8 cellular contexts compared by ENCODE assay signal in the genomic region with DNA sequence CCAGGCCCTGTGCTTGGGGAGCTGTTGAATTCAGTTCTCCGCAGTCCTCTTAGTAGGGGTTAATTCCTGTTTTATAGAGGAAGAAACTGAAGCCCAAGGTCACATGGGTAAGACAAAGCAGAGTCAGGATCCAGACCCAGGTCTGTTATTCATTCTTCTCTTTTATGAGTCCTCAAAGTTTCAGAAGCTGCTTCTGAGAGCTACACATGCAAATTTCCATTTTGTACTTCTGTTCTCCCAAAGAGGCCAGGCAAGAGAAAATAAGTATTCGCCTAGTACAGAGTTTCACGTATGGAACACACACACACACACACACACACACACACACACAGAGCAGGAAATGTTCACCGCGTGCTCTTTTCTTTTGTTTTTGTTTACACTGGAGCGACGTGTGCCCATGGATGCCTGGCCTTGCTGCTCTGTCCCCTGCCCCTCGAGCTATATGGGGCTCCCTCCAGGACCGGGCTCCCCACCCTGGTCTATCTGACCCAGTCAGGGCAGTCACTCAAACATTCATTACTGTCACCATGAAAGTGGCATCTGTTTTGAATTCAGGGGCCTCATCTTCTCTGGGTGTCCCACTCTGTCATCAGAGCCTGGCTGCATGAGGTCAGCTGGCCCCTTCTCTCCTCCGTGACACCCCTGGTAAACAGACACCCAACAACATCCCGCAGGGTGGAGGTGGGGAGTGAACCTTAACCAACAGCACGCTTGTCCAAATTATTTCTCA.
DNase-seq lines count a peak whose midpoint lies in the region; ATAC-seq and TF ChIP-seq lines count a peak whose summit lies in the region.

No MANE protein-coding gene starts in this region.

- no peak overlapping the region for H3K4me3 Mint-ChIP-seq in GM23338
- H3K4me3 Mint-ChIP-seq in activated CD8-positive, alpha-beta memory T cell treated with anti-CD3 and anti-CD28 coated beads, Interleukin-2, amount 10 ng/mL, durations not matched to agents 7 days and 5 days, result no peak overlapping the region
- no peak overlapping the region for H3K4me3 Mint-ChIP-seq in activated CD8-positive, alpha-beta T cell treated with anti-CD3 and anti-CD28 coated beads for 36 hours

- intact Hi-C loops in activated CD8-positive, alpha-beta T cell treated with anti-CD3 and anti-CD28 coated beads for 36 hours (cut with micrococcal nuclease), result no loop called here

- no peaks in the 10 kb centered on the region for H3K9me2 ChIP-seq in GM23338 (ENCODE audit: insufficient read depth)

- CTCF ChIA-PET in activated CD8-positive, alpha-beta memory T cell treated with anti-CD3 and anti-CD28 coated beads, Interleukin-2, amount 10 ng/mL, durations not matched to agents 7 days and 5 days (lab: Charles Lee), result no interaction called here
- CTCF ChIA-PET in activated CD8-positive, alpha-beta T cell treated with anti-CD3 and anti-CD28 coated beads for 36 hours (lab: Charles Lee), result no interaction called here

- H3K9me3 ChIP-seq in SJCRH30 (replicated peaks), result no peaks in the 10 kb centered on the region

- peaks cover 4% of the 10 kb centered on the region for H3K36me3 Mint-ChIP-seq in GM23338 (ENCODE audit: low read depth)
- H3K36me3 Mint-ChIP-seq in activated CD8-positive, alpha-beta memory T cell treated with anti-CD3 and anti-CD28 coated beads, Interleukin-2, amount 10 ng/mL, durations not matched to agents 7 days and 5 days, result no peaks in the 10 kb centered on the region
- no peaks in the 10 kb centered on the region for H3K36me3 Mint-ChIP-seq in activated CD8-positive, alpha-beta T cell treated with anti-CD3 and anti-CD28 coated beads for 36 hours (ENCODE audit: low read depth)

- no peaks in the 10 kb centered on the region for H3K36me3 ChIP-seq in GM23338 (ENCODE audit: insufficient read depth)
- no peaks in the 10 kb centered on the region for H3K36me3 ChIP-seq in SJCRH30

- H3K4me3 ChIP-seq in GM23338 (no peak overlapping the region), SJCRH30 (no peak overlapping the region)

- POLR2A ChIA-PET in activated CD8-positive, alpha-beta T cell treated with anti-CD3 and anti-CD28 coated beads for 36 hours (lab: Charles Lee), result no interaction called here

- peaks cover 16% of the 10 kb centered on the region for H3K27me3 Mint-ChIP-seq in GM23338 (ENCODE audit: insufficient read depth, low read depth, poor library complexity)
- H3K27me3 Mint-ChIP-seq in activated CD8-positive, alpha-beta memory T cell treated with anti-CD3 and anti-CD28 coated beads, Interleukin-2, amount 10 ng/mL, durations not matched to agents 7 days and 5 days, result no peaks in the 10 kb centered on the region
- peaks cover 3% of the 10 kb centered on the region for H3K27me3 Mint-ChIP-seq in activated CD8-positive, alpha-beta T cell treated with anti-CD3 and anti-CD28 coated beads for 36 hours

- no peaks in the 10 kb centered on the region for H3K9me3 Mint-ChIP-seq in GM23338
- H3K9me3 Mint-ChIP-seq in activated CD8-positive, alpha-beta memory T cell treated with anti-CD3 and anti-CD28 coated beads, Interleukin-2, amount 10 ng/mL, durations not matched to agents 7 days and 5 days (ENCODE audit: low read depth), result no peaks in the 10 kb centered on the region
- no peaks in the 10 kb centered on the region for H3K9me3 Mint-ChIP-seq in activated CD8-positive, alpha-beta T cell treated with anti-CD3 and anti-CD28 coated beads for 36 hours

- H3K27ac ChIP-seq in GM23338 (ENCODE audit: low read depth) (no peak overlapping the region), SJCRH30 (no peak overlapping the region)

- peaks cover 60% of the 10 kb centered on the region for H3K4me1 Mint-ChIP-seq in GM23338
- no peaks in the 10 kb centered on the region for H3K4me1 Mint-ChIP-seq in activated CD8-positive, alpha-beta memory T cell treated with anti-CD3 and anti-CD28 coated beads, Interleukin-2, amount 10 ng/mL, durations not matched to agents 7 days and 5 days
- no peaks in the 10 kb centered on the region for H3K4me1 Mint-ChIP-seq in activated CD8-positive, alpha-beta T cell treated with anti-CD3 and anti-CD28 coated beads for 36 hours (ENCODE audit: low read depth)

- H3K4me2 ChIP-seq in GM23338, result no peak overlapping the region

- TF ChIP-seq CTCF in GM23338 (conservative IDR thresholded peaks at IDR 0.05; ENCODE audit: low read depth in 2 of 2), result no peak
- no peak for TF ChIP-seq CTCF in activated CD8-positive, alpha-beta T cell treated with anti-CD3 and anti-CD28 coated beads for 36 hours (IDR thresholded peaks at IDR 0.05)

- H3K79me2 ChIP-seq in GM23338 (replicated peaks; ENCODE audit: insufficient read depth), result peaks cover 19% of the 10 kb centered on the region

- H3K4me1 ChIP-seq in GM23338 (ENCODE audit: insufficient read depth) (peaks cover 26% of the 10 kb centered on the region), SJCRH30 (peaks cover 36% of the 10 kb centered on the region)

- peak overlapping the region; percentile 84 for H3K27ac Mint-ChIP-seq in GM23338
- H3K27ac Mint-ChIP-seq in activated CD8-positive, alpha-beta memory T cell treated with anti-CD3 and anti-CD28 coated beads, Interleukin-2, amount 10 ng/mL, durations not matched to agents 7 days and 5 days, result no peak overlapping the region
- no peak overlapping the region for H3K27ac Mint-ChIP-seq in activated CD8-positive, alpha-beta T cell treated with anti-CD3 and anti-CD28 coated beads for 36 hours

- no peak for DNase-seq in GM23338 (ENCODE audit: low spot score)
- peak; percentile 94 for DNase-seq in MV-4-11 (lab: John Stamatoyannopoulos, UW)
- DNase-seq in left kidney (ENCODE audit: low read depth, low spot score), result peak; percentile 60
- DNase-seq in middle frontal gyrus (ENCODE audit: extremely low spot score, low spot score), result no peak
- no peak for DNase-seq in SJCRH30
- no peak for DNase-seq in activated CD8-positive, alpha-beta memory T cell treated with anti-CD3 and anti-CD28 coated beads, Interleukin-2, amount 10 ng/mL, durations not matched to agents 7 days and 5 days
- DNase-seq in activated CD8-positive, alpha-beta T cell treated with anti-CD3 and anti-CD28 coated beads for 36 hours, result no peak

- peak; percentile 90 for ATAC-seq in GM18511 (IDR thresholded peaks at IDR 0.05; ENCODE audit: unreplicated experiment)
- no peak for ATAC-seq in GM23338
- no peak for ATAC-seq in activated CD8-positive, alpha-beta memory T cell treated with anti-CD3 and anti-CD28 coated beads, Interleukin-2, amount 10 ng/mL, durations not matched to agents 7 days and 5 days
- ATAC-seq in activated CD8-positive, alpha-beta T cell treated with anti-CD3 and anti-CD28 coated beads for 36 hours, result no peak

- H3K27me3 ChIP-seq in GM23338 (ENCODE audit: insufficient read depth) (no peaks in the 10 kb centered on the region), SJCRH30 (no peaks in the 10 kb centered on the region)

- peaks cover 4% of the 10 kb centered on the region; the same call in 1 of the 2 replicates for H4K20me1 ChIP-seq in GM23338 (replicated peaks; ENCODE audit: insufficient read depth)

- no peaks in the 10 kb centered on the region for H3F3A ChIP-seq in GM23338 (replicated peaks; ENCODE audit: low read depth)

- no peak overlapping the region for H2AFZ ChIP-seq in GM23338

TF ChIP-seq in GM23338, 12 proteins besides CTCF, POLR2A, EP300 and RAD21 (continues in another document):
- TF ChIP-seq NANOG (IDR thresholded peaks at IDR 0.05; ENCODE audit: borderline replicate concordance) (no peak), STAT1 (IDR thresholded peaks at IDR 0.05; ENCODE audit: unreplicated experiment) (no peak), EZH2 (IDR thresholded peaks at IDR 0.05; ENCODE audit: low read depth, unreplicated experiment) (no peak)

Comparison
In these comparisons a context has a peak if more than half of its experiments do, and no peak if none do; other contexts are left out.
1. DNase-seq: peak in MV-4-11 (single experiment) and left kidney (single experiment); none in GM23338 (single experiment), middle frontal gyrus (single experiment), SJCRH30 (0 of 2), activated CD8-positive, alpha-beta memory T cell treated with anti-CD3 and anti-CD28 coated beads, Interleukin-2, amount 10 ng/mL, durations not matched to agents 7 days and 5 days (single experiment) and activated CD8-positive, alpha-beta T cell treated with anti-CD3 and anti-CD28 coated beads for 36 hours (single experiment).